ENCODE assay signal across 13 cellular contexts in the genomic region with DNA sequence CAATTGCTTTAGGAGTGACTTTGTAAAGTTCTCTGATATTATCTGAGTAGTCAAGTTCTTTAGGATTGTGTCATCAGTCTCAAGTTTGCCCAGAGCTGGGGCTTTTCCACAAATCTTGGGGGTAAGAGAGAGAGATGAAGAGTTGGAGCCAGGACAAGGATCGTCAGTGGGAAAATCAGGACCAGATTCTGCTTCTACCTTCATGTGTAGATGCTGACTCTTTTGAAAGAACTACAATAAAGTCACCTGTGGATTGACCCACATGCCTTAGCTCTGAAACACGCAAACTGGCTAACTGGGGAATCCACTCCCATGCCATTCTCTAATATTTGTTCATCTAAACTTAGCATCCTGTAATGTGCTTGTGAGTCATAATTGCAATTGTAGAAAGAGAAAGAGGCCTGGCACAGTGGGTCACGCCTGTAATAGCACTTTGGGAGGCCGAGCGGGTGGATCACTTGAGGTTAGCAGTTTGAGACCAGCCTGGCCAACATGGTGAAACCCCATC. TPM values are rescaled to one million over a fixed set of nuclear protein-coding genes. Genes with fewer than 3 reads are reported as not detected.
DNase-seq lines count a peak whose midpoint lies in the region; ATAC-seq and TF ChIP-seq lines count a peak whose summit lies in the region.
"Had no signal": no experiment of that assay in that cellular context is flagged by ENCODE, and none has a peak within 500 bp of the region (broad histone marks: within the 10 kb centered on the region; RNA-seq: fewer than 3 reads in every experiment).

No MANE protein-coding gene starts in this region.

- H3K9ac ChIP-seq in trophoblast cell (ENCODE audit: low read length) = no peak overlapping the region

- no peak for ATAC-seq in HG03095 (IDR thresholded peaks at IDR 0.05; ENCODE audit: unreplicated experiment)
- ATAC-seq in GM21367 (IDR thresholded peaks at IDR 0.05; ENCODE audit: unreplicated experiment) = no peak
- no peak for ATAC-seq in HG03460 (IDR thresholded peaks at IDR 0.05; ENCODE audit: unreplicated experiment)
- ATAC-seq: activated CD4-positive, CD25-positive, alpha-beta regulatory T cell treated with anti-CD3 and anti-CD28 coated beads, Interleukin-2, amount 50 U/mL, for 24 hours had no signal

- H3K14ac ChIP-seq in trophoblast cell (ENCODE audit: low read length) = no peak overlapping the region

- no peaks in the 10 kb centered on the region for H3K27me3 ChIP-seq in trophoblast cell (ENCODE audit: insufficient read depth, low read length)
- H3K27me3 ChIP-seq: ovary had no signal

- no peaks in the 10 kb centered on the region for H3K9me3 ChIP-seq in trophoblast cell (ENCODE audit: insufficient read depth, low read depth, low read length)
- H3K9me3 ChIP-seq: ovary had no signal

- H3K4me3 ChIP-seq in trophoblast cell (ENCODE audit: low read depth, low read length) = no peak overlapping the region
- H3K4me3 ChIP-seq: ovary, SK-N-MC had no signal

- CTCF ChIA-PET in RWPE1 (lab: Yijun Ruan, JAX) = interaction anchor here (0.7 kb wide), 2 partner anchors 79 to 130 kb away, joined by 3 to 4 read pairs; no protein-coding TSS in a partner anchor
- CTCF ChIA-PET in GM10248 (lab: Yijun Ruan, JAX) = interaction anchor here (1.2 kb wide), 1 partner anchor 20 kb away, joined by 6 read pairs; the partner anchor contains the start of gene TBCC

- no peaks in the 10 kb centered on the region for H3K79me2 ChIP-seq in trophoblast cell (ENCODE audit: control insufficient read depth, insufficient read depth, low read length, poor library complexity)

- H3K4ac ChIP-seq in trophoblast cell (ENCODE audit: low read depth, low read length) = no peak overlapping the region

- no peak overlapping the region for H4K12ac ChIP-seq in trophoblast cell (ENCODE audit: low read depth, low read length)

- no peak overlapping the region for H4K91ac ChIP-seq in trophoblast cell (ENCODE audit: low read depth, low read length)

- TF ChIP-seq CTCF in RWPE1 (conservative IDR thresholded peaks at IDR 0.05; ENCODE audit: low read depth) (no peak), GM10248 (IDR thresholded peaks at IDR 0.05; ENCODE audit: control extremely low read depth, extremely low read depth, low read depth, missing control alignments) (no peak)

- H2BK12ac ChIP-seq in trophoblast cell (ENCODE audit: low read length) = no peak overlapping the region

- no peak overlapping the region for H2BK120ac ChIP-seq in trophoblast cell (ENCODE audit: insufficient read depth, low read length, poor library complexity)

- H3K27ac ChIP-seq in RWPE1 (peak overlapping the region; percentile 54), trophoblast cell (ENCODE audit: low read depth, low read length) (no peak overlapping the region)
- H3K27ac ChIP-seq: ovary, SK-N-MC had no signal

- no peaks in the 10 kb centered on the region for H3K79me1 ChIP-seq in trophoblast cell (ENCODE audit: low read length)

- H4K8ac ChIP-seq in trophoblast cell (ENCODE audit: low read depth, low read length) = no peak overlapping the region

- no CpG with 5 or more reads among the region's 5 CpGs for WGBS in trophoblast cell (ENCODE audit: extremely low coverage, insufficient coverage, insufficient read length)

- H2BK5ac ChIP-seq in trophoblast cell (ENCODE audit: low read depth, low read length, poor library complexity) = no peak overlapping the region

- H3K4me1 ChIP-seq in trophoblast cell (ENCODE audit: control insufficient read depth in 1 of 2, insufficient read depth in 2 of 2, low read length in 2 of 2) = peaks cover 4 to 10% of the 10 kb centered on the region in 2 experiments

- DNase-seq in EL = peak; percentile 86
- no peak for DNase-seq in RWPE1 (ENCODE audit: low spot score)
- DNase-seq in fibroblast of gingiva (ENCODE audit: low read depth) = peak; percentile 62
- peak; percentile 83 to 93 for DNase-seq in trophoblast cell
- no peak for DNase-seq in GM10248 (ENCODE audit: extremely low spot score)
- DNase-seq: DMS 273 treated with DMSO at 0.1 percent for 48 hours; ovary; stimulated activated naive CD4-positive, alpha-beta T cell had no signal

- no peaks in the 10 kb centered on the region for H3K36me3 ChIP-seq in trophoblast cell (ENCODE audit: control insufficient read depth in 1 of 2, insufficient read depth in 2 of 2, low read length in 2 of 2)
- H3K36me3 ChIP-seq: ovary had no signal

- POLR2A ChIA-PET in RWPE1 (lab: Yijun Ruan, JAX; ENCODE audit: low non-redundant PET) = interaction anchor here (1.1 kb wide), 1 partner anchor 20 kb away, joined by 3 read pairs; no protein-coding TSS in a partner anchor
- POLR2A ChIA-PET in GM10248 (lab: Yijun Ruan, JAX) = no interaction called here

- H2AFZ ChIP-seq in trophoblast cell (ENCODE audit: insufficient read depth, low read length, poor library complexity) = no peak overlapping the region

- no peak overlapping the region for H3K23ac ChIP-seq in trophoblast cell (ENCODE audit: low read length)

- H3K4me2 ChIP-seq in trophoblast cell (ENCODE audit: low read length) = no peak overlapping the region

- no peak overlapping the region for H2AK5ac ChIP-seq in trophoblast cell (ENCODE audit: low read length)

- no peak overlapping the region for H3K18ac ChIP-seq in trophoblast cell (ENCODE audit: low read length)

RNA-seq across cellular contexts. Expression of gene BICRAL, which starts 15.6 kb away (rescaled TPM):
- polyA plus RNA-seq in trophoblast cell (2013) = 3.5 TPM in 2 replicates

RNA-seq across cellular contexts. Expression of gene TBCC, which starts 20.3 kb away (rescaled TPM):
- polyA plus RNA-seq in trophoblast cell (2013) = 19.7 and 20.7 TPM in 2 replicates

RNA-seq across cellular contexts. Expression of gene PRPH2, which starts 43.8 kb away (rescaled TPM):
- 0.01 and 0.04 TPM in 2 replicates for polyA plus RNA-seq in trophoblast cell (2013)

Comparison
In these comparisons a context has a peak if more than half of its experiments do, and no peak if none do; other contexts are left out.
1. DNase-seq: peak in EL (single experiment), fibroblast of gingiva (single experiment) and trophoblast cell (2 of 2); none in RWPE1 (single experiment) and GM10248 (single experiment).